26 cellular contexts compared by ENCODE assay signal in the genomic region with DNA sequence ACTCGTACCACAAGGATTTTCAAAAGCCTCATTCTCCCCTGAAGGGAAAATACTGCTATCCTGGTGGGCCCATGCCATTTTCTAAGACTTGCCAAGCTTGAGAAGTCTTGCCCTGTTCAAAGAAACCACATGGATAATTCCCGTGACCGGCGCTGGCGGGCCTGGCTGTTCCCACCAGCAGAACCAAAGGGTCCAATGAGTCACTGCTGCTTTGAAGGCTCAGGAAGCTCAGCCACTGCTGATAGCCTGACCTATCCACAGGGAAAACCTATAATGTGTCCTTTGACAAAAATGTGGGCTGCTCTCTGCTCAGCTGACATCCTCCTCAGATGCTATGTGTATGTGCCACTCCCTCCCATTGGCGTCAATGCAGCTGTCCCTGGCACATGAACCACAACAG.
DNase-seq lines count a peak whose midpoint lies in the region; ATAC-seq, FAIRE-seq and TF ChIP-seq lines count a peak whose summit lies in the region.
"Had no signal": no experiment of that assay in that cellular context is flagged by ENCODE, and none has a peak within 500 bp of the region (broad histone marks: within the 10 kb centered on the region; RNA-seq: fewer than 3 reads in every experiment).

No MANE protein-coding gene starts in this region.

- H3K4me1 ChIP-seq in endothelial cell of umbilical vein (ENCODE audit: control insufficient read depth, extremely low read depth, insufficient read depth, low read length), result peaks cover 13% of the 10 kb centered on the region
- H3K4me1 ChIP-seq: adrenal gland, colonic mucosa, upper lobe of right lung had no signal

- H3K4me3 ChIP-seq in endothelial cell of umbilical vein (replicated peaks in 1 of 3; ENCODE audit: insufficient read depth in 1 of 3, low read depth in 1 of 3, low read length in 3 of 3), result no peak overlapping the region
- H3K4me3 ChIP-seq: adrenal gland, colonic mucosa, ovary, skin epidermis, upper lobe of right lung had no signal

- ATAC-seq in HG03460 (IDR thresholded peaks at IDR 0.05; ENCODE audit: unreplicated experiment), result no peak
- ATAC-seq: activated CD8-positive, alpha-beta T cell treated with anti-CD3 and anti-CD28 coated beads, Interleukin-2, amount 10 ng/mL, durations not matched to agents 7 days and 5 days; SK-N-SH treated with all-trans-retinoic acid at 6 μM for 48 hours; T-helper 17 cell; upper lobe of right lung had no signal

- H3K4me2 ChIP-seq in endothelial cell of umbilical vein (ENCODE audit: insufficient read depth, low read length), result no peak overlapping the region

- H3K9me3 ChIP-seq in endothelial cell of umbilical vein (replicated peaks; ENCODE audit: control insufficient read depth, insufficient read depth, low read length), result no peaks in the 10 kb centered on the region
- H3K9me3 ChIP-seq: adrenal gland, colonic mucosa, ovary, upper lobe of right lung had no signal

- H3K36me3 Mint-ChIP-seq in osteocyte (ENCODE audit: unreplicated experiment), result no peaks in the 10 kb centered on the region
- H3K36me3 Mint-ChIP-seq: IgD-negative memory B cell had no signal

- intact Hi-C loops in endothelial cell of umbilical vein (cut with micrococcal nuclease), result no loop called here

- CTCF ChIA-PET in endothelial cell of umbilical vein (lab: Charles Lee), result interaction anchor here (5.1 kb wide), 1 partner anchor 8 kb away, joined by 40 read pairs; no protein-coding TSS in a partner anchor

- H3K9me3 Mint-ChIP-seq in osteocyte (ENCODE audit: unreplicated experiment), result no peaks in the 10 kb centered on the region
- H3K9me3 Mint-ChIP-seq: activated naive CD4-positive, alpha-beta T cell treated with anti-CD3 and anti-CD28 coated beads for 36 hours; CD4-positive, alpha-beta T cell; endodermal cell had no signal

- no peaks in the 10 kb centered on the region for H3K27me3 ChIP-seq in endothelial cell of umbilical vein (ENCODE audit: control insufficient read depth in 2 of 2, insufficient read depth in 2 of 2, low read length in 2 of 2)
- H3K27me3 ChIP-seq: adrenal gland, colonic mucosa, ovary, upper lobe of right lung had no signal

- no peak for FAIRE-seq in endothelial cell of umbilical vein (lab: Jason Lieb, UNC)
- FAIRE-seq: D721Med had no signal

- no peak overlapping the region for H3K27ac ChIP-seq in endothelial cell of umbilical vein (ENCODE audit: insufficient read depth, low read depth, low read length)
- H3K27ac ChIP-seq: adrenal gland, colonic mucosa, ovary, skin epidermis, upper lobe of right lung had no signal

- no peak for TF ChIP-seq POLR2A in endothelial cell of umbilical vein (IDR thresholded peaks at IDR 0.05; ENCODE audit: low read depth, low read length)

- no peak overlapping the region for H3K4me3 Mint-ChIP-seq in osteocyte (ENCODE audit: unreplicated experiment)
- H3K4me3 Mint-ChIP-seq: activated CD8-positive, alpha-beta T cell treated with anti-CD3 and anti-CD28 coated beads, Interleukin-2, amount 10 ng/mL, durations not matched to agents 7 days and 5 days; activated naive CD4-positive, alpha-beta T cell treated with anti-CD3 and anti-CD28 coated beads for 36 hours; CD4-positive, alpha-beta T cell; endodermal cell; IgD-negative memory B cell; T-helper 17 cell had no signal

- no peaks in the 10 kb centered on the region for H3K9me1 ChIP-seq in endothelial cell of umbilical vein (replicated peaks; ENCODE audit: control insufficient read depth, extremely low read depth, insufficient read depth, low read length)

- BruUV-seq in endothelial cell of umbilical vein (replicated peaks; lab: Mats Ljungman, UMichigan), result no TSS peak

- H2AFZ ChIP-seq in endothelial cell of umbilical vein (ENCODE audit: low read depth, low read length), result no peak overlapping the region

- DNase-seq in EL (peak; percentile 81), SW480 (ENCODE audit: low spot score) (peak; percentile 76), endothelial cell of umbilical vein (ENCODE audit: low read depth, low spot score) (peak; percentile 22), osteocyte (ENCODE audit: extremely low spot score, unreplicated experiment) (peak; percentile 66)
- no peak for DNase-seq in activated naive CD4-positive, alpha-beta T cell treated with anti-CD3 and anti-CD28 coated beads, Interleukin-2, amount 50 U/mL, for 16 hours
- DNase-seq in stimulated activated CD4-positive, alpha-beta T cell treated with anti-CD3 and anti-CD28 coated beads, Interleukin-15, amount 100 ng/mL, for 24 hours, result no peak
- DNase-seq: activated CD8-positive, alpha-beta T cell treated with anti-CD3 and anti-CD28 coated beads, Interleukin-2, amount 10 ng/mL, durations not matched to agents 7 days and 5 days; activated naive CD4-positive, alpha-beta T cell treated with anti-CD3 and anti-CD28 coated beads for 36 hours; adrenal gland; CD4-positive, alpha-beta T cell; colonic mucosa; DND-41; endodermal cell; hypothalamus; NCI-H1092; NCI-H187; NCI-H446 treated with DMSO at 0.1 percent for 48 hours; ovary; stimulated activated naive CD4-positive, alpha-beta T cell treated with Interleukin-2 at 50 U/mL for 16 hours; T-helper 17 cell; upper lobe of right lung had no signal

- dilution Hi-C loops in endothelial cell of umbilical vein (cut with MboI; ENCODE audit: extremely low pct_ligation_motif_present, low sequenced_read_pairs), result no loop called here

- H3K27me3 Mint-ChIP-seq in osteocyte (ENCODE audit: unreplicated experiment), result peaks cover 38% of the 10 kb centered on the region

- H4K20me1 ChIP-seq in endothelial cell of umbilical vein (replicated peaks; ENCODE audit: control insufficient read depth, extremely low read depth, insufficient read depth, low read length), result no peaks in the 10 kb centered on the region

- H3K36me3 ChIP-seq in endothelial cell of umbilical vein (ENCODE audit: control insufficient read depth in 2 of 2, extremely low read depth in 1 of 2, insufficient read depth in 2 of 2, low read length in 2 of 2), result no peaks in the 10 kb centered on the region
- H3K36me3 ChIP-seq: adrenal gland, colonic mucosa, ovary, upper lobe of right lung had no signal

- POLR2A ChIA-PET in endothelial cell of umbilical vein (lab: Charles Lee), result no interaction called here

- no peaks in the 10 kb centered on the region for H3K79me2 ChIP-seq in endothelial cell of umbilical vein (ENCODE audit: control insufficient read depth, insufficient read depth, low read length)

- no peak overlapping the region for H3K9ac ChIP-seq in endothelial cell of umbilical vein (replicated peaks; ENCODE audit: extremely low read depth, insufficient read depth, low read length)

- H3K27ac Mint-ChIP-seq in osteocyte (ENCODE audit: unreplicated experiment), result no peak overlapping the region
- H3K27ac Mint-ChIP-seq: activated CD8-positive, alpha-beta T cell treated with anti-CD3 and anti-CD28 coated beads, Interleukin-2, amount 10 ng/mL, durations not matched to agents 7 days and 5 days; activated naive CD4-positive, alpha-beta T cell treated with anti-CD3 and anti-CD28 coated beads for 36 hours; CD4-positive, alpha-beta T cell; endodermal cell; IgD-negative memory B cell; T-helper 17 cell had no signal

- peaks cover 14% of the 10 kb centered on the region for H3K4me1 Mint-ChIP-seq in osteocyte (ENCODE audit: unreplicated experiment)
- H3K4me1 Mint-ChIP-seq: endodermal cell, T-helper 17 cell had no signal

- TF ChIP-seq CTCF in endothelial cell of umbilical vein (IDR thresholded peaks at IDR 0.05; ENCODE audit: extremely low read depth in 1 of 2, insufficient read depth in 1 of 2, low read depth in 1 of 2, low read length in 2 of 2) (no peak), osteocyte (IDR thresholded peaks at IDR 0.05) (no peak)

TF ChIP-seq in endothelial cell of umbilical vein, 7 proteins besides CTCF, POLR2A, EP300 and RAD21:
- TF ChIP-seq MYC (IDR thresholded peaks at IDR 0.05; ENCODE audit: low read depth, low read length) (no peak), POLR2AphosphoS5 (IDR thresholded peaks at IDR 0.05; ENCODE audit: insufficient read depth, low read depth, low read length) (no peak), FOS (IDR thresholded peaks at IDR 0.05; ENCODE audit: borderline replicate concordance, insufficient read depth, low read length) (no peak), GATA2 (IDR thresholded peaks at IDR 0.05; ENCODE audit: insufficient read depth, insufficient read length, low read depth, low read length) (no peak), JUN (IDR thresholded peaks at IDR 0.05; ENCODE audit: borderline replicate concordance, insufficient read depth, insufficient read length, low read depth) (no peak), EZH2 (IDR thresholded peaks at IDR 0.05; ENCODE audit: borderline replicate concordance, low read depth, low read length, severe bottlenecking) (no peak)
- TF ChIP-seq, protein P1, sequence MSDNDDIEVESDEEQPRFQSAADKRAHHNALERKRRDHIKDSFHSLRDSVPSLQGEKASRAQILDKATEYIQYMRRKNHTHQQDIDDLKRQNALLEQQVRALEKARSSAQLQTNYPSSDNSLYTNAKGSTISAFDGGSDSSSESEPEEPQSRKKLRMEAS (IDR thresholded peaks at IDR 0.05; ENCODE audit: insufficient read depth, insufficient read length), result no peak

Comparison
In these comparisons a context has a peak if more than half of its experiments do, and no peak if none do; other contexts are left out.
1. DNase-seq: peak in EL (single experiment), SW480 (single experiment), endothelial cell of umbilical vein (single experiment) and osteocyte (single experiment); none in activated naive CD4-positive, alpha-beta T cell treated with anti-CD3 and anti-CD28 coated beads, Interleukin-2, amount 50 U/mL, for 16 hours (single experiment) and stimulated activated CD4-positive, alpha-beta T cell treated with anti-CD3 and anti-CD28 coated beads, Interleukin-15, amount 100 ng/mL, for 24 hours (single experiment).